29 cellular contexts compared by ENCODE assay signal in genomic region chr2:174763793-174764179, GRCh38. TPM values are rescaled to one million over a fixed set of nuclear protein-coding genes. Genes with fewer than 3 reads are reported as not detected.
DNase-seq lines count a peak whose midpoint lies in the region; ATAC-seq lines count a peak whose summit lies in the region.
"Had no signal": no experiment of that assay in that cellular context is flagged by ENCODE, and none has a peak within 500 bp of the region (broad histone marks: within the 10 kb centered on the region; RNA-seq: fewer than 3 reads in every experiment).

No MANE protein-coding gene starts in this region.

- H3K36me3 ChIP-seq in SJCRH30 (peaks cover 33% of the 10 kb centered on the region), mesenchymal stem cell (ENCODE audit: control insufficient read depth in 1 of 2, insufficient read depth in 2 of 2, low read depth in 1 of 2, low read length in 2 of 2) (no peaks in the 10 kb centered on the region), skeletal muscle tissue (ENCODE audit: control insufficient read depth in 3 of 3, insufficient read depth in 3 of 3, low read length in 3 of 3) (no peaks in the 10 kb centered on the region)
- H3K36me3 ChIP-seq: cardiac muscle cell, pancreas, stomach, vagina had no signal

- H3K36me3 Mint-ChIP-seq in activated T-cell treated with anti-CD3 and anti-CD28 coated beads, Interleukin-2, amount 50 U/mL, for 72 hours (ENCODE audit: insufficient read depth in 2 of 2) = no peaks in the 10 kb centered on the region
- H3K36me3 Mint-ChIP-seq: CD8-positive, alpha-beta T cell had no signal

- DNase-seq in NCI-H82 (lab: John Stamatoyannopoulos, UW) (peak; percentile 62), NCI-H82 treated with DMSO at 0.1 percent for 48 hours (lab: John Stamatoyannopoulos, UW; ENCODE audit: unreplicated experiment) (no peak), SJCRH30 (peak; percentile 41 to 69), mesenchymal stem cell (peak; percentile 25), anterior cingulate cortex (lab: John Stamatoyannopoulos, UW) (no peak)
- no peak for DNase-seq in activated T-cell treated with anti-CD3 and anti-CD28 coated beads, Interleukin-2, amount 50 U/mL, for 72 hours
- DNase-seq: activated CD4-positive, alpha-beta T cell treated with anti-CD3 and anti-CD28 coated beads, Interleukin-2, amount 50 U/mL, for 48 hours; activated CD4-positive, CD25-positive, alpha-beta regulatory T cell treated with anti-CD3 and anti-CD28 coated beads, Interleukin-2, amount 50 U/mL, for 72 hours; activated naive CD4-positive, alpha-beta T cell treated with anti-CD3 and anti-CD28 coated beads, Interleukin-2, amount 50 U/mL, for 16 hours; CD8-positive, alpha-beta T cell; effector memory CD4-positive, alpha-beta T cell; H9; left colon; OCI-M1; pancreas; SK-N-SH; stimulated activated CD4-positive, alpha-beta T cell treated with anti-CD3 and anti-CD28 coated beads, Interleukin-12 subunit alpha, Interleukin-12 subunit beta, amount 100 ng/mL, for 4 hours; stimulated activated CD4-positive, alpha-beta T cell treated with anti-CD3 and anti-CD28 coated beads, Interleukin-2, amount 100 ng/mL, for 48 hours; stomach had no signal

- WGBS in mesenchymal stem cell = 70% methylated on average over 2 of the region's 4 CpGs

- H2BK12ac ChIP-seq in mesenchymal stem cell (ENCODE audit: low read length in 2 of 2) = no peak overlapping the region

- H3K4me3 Mint-ChIP-seq in activated T-cell treated with anti-CD3 and anti-CD28 coated beads, Interleukin-2, amount 50 U/mL, for 72 hours = no peak overlapping the region
- H3K4me3 Mint-ChIP-seq: CD8-positive, alpha-beta T cell; H9; neural crest cell; T-helper 1 cell treated with Interleukin-12 subunit alpha and Interleukin-12 subunit beta and Interleukin-4 antibody, amounts not matched to agents 30 μg/mL and 1 μg/mL, for 36 hours had no signal

- no peak overlapping the region for H3K27ac Mint-ChIP-seq in activated T-cell treated with anti-CD3 and anti-CD28 coated beads, Interleukin-2, amount 50 U/mL, for 72 hours
- H3K27ac Mint-ChIP-seq: CD8-positive, alpha-beta T cell; H9; T-helper 1 cell treated with Interleukin-12 subunit alpha and Interleukin-12 subunit beta and Interleukin-4 antibody, amounts not matched to agents 30 μg/mL and 1 μg/mL, for 36 hours had no signal

- peaks cover 21% of the 10 kb centered on the region for H3K4me1 ChIP-seq in SJCRH30
- H3K4me1 ChIP-seq in mesenchymal stem cell (ENCODE audit: control insufficient read depth, insufficient read depth, low read depth, low read length) = peaks cover 10% of the 10 kb centered on the region
- peaks cover 21 to 38% (median 23%) of the 10 kb centered on the region in 3 donors for H3K4me1 ChIP-seq in skeletal muscle tissue (ENCODE audit: control insufficient read depth in 3 of 3, insufficient read depth in 3 of 3, low read length in 3 of 3)
- H3K4me1 ChIP-seq: pancreas, stomach, vagina had no signal

- no peak overlapping the region for H4K91ac ChIP-seq in mesenchymal stem cell (ENCODE audit: low read length)

- H3K27ac ChIP-seq in SJCRH30 (peak overlapping the region; percentile 99), mesenchymal stem cell (ENCODE audit: low read length, poor library complexity, severe bottlenecking) (no peak overlapping the region), skeletal muscle tissue (ENCODE audit: low read depth, low read length) (peak overlapping the region; percentile 67)
- H3K27ac ChIP-seq: cardiac muscle cell, coronary artery, pancreas, stomach, vagina had no signal

- H3K9ac ChIP-seq in mesenchymal stem cell (ENCODE audit: low read length) = no peak overlapping the region
- peak overlapping the region in 1 of 3 donors; percentile 28 for H3K9ac ChIP-seq in skeletal muscle tissue (ENCODE audit: low read depth in 1 of 3, low read length in 3 of 3)
- H3K9ac ChIP-seq: SK-N-SH had no signal

- H3K4me2 ChIP-seq in mesenchymal stem cell (ENCODE audit: low read length, poor library complexity, severe bottlenecking) = no peak overlapping the region
- H3K4me2 ChIP-seq: SK-N-SH had no signal

- no peak overlapping the region for H3K23ac ChIP-seq in mesenchymal stem cell (ENCODE audit: low read length in 2 of 2)

- H3K4me3 ChIP-seq in SJCRH30 (peak overlapping the region; percentile 86), mesenchymal stem cell (ENCODE audit: insufficient read depth in 1 of 2, low read depth in 1 of 2, low read length in 2 of 2) (no peak overlapping the region), skeletal muscle tissue (ENCODE audit: low read length in 3 of 3) (peak overlapping the region; percentile 57 to 60 (median 58))
- H3K4me3 ChIP-seq: cardiac muscle cell, coronary artery, GM12878, pancreas, stomach, vagina had no signal

- H2BK15ac ChIP-seq in mesenchymal stem cell (ENCODE audit: low read depth, poor library complexity, severe bottlenecking) = no peak overlapping the region

- no peaks in the 10 kb centered on the region for H3K9me3 ChIP-seq in SJCRH30 (replicated peaks)
- no peaks in the 10 kb centered on the region for H3K9me3 ChIP-seq in mesenchymal stem cell (ENCODE audit: control insufficient read depth, low read length)
- no peaks in the 10 kb centered on the region for H3K9me3 ChIP-seq in skeletal muscle tissue (ENCODE audit: control insufficient read depth in 3 of 3, low read length in 3 of 3)
- H3K9me3 ChIP-seq: pancreas, SK-N-SH, stomach, vagina had no signal

- H3K4ac ChIP-seq in mesenchymal stem cell (ENCODE audit: low read depth in 1 of 2, low read length in 2 of 2) = no peak overlapping the region

- H3K79me1 ChIP-seq in mesenchymal stem cell (replicated peaks; ENCODE audit: low read length, poor library complexity, severe bottlenecking) = no peaks in the 10 kb centered on the region

- H3K27me3 ChIP-seq in SJCRH30 = no peaks in the 10 kb centered on the region
- peaks cover 0 to 34% of the 10 kb centered on the region in 2 experiments for H3K27me3 ChIP-seq in mesenchymal stem cell (ENCODE audit: control insufficient read depth in 1 of 2, insufficient read depth in 1 of 2, low read length in 2 of 2)
- H3K27me3 ChIP-seq in skeletal muscle tissue (ENCODE audit: control insufficient read depth in 3 of 3, insufficient read depth in 3 of 3, low read length in 3 of 3) = no peaks in the 10 kb centered on the region
- H3K27me3 ChIP-seq: cardiac muscle cell, pancreas, vagina had no signal

- no peak overlapping the region for H2AK5ac ChIP-seq in mesenchymal stem cell (ENCODE audit: low read length, severe bottlenecking)

- no peak for ATAC-seq in activated T-cell treated with anti-CD3 and anti-CD28 coated beads, Interleukin-2, amount 50 U/mL, for 72 hours (replicated peaks in 1 of 2)
- ATAC-seq in GM19463 (IDR thresholded peaks at IDR 0.05; ENCODE audit: unreplicated experiment) = no peak
- ATAC-seq: CD8-positive, alpha-beta T cell; left colon had no signal

- H3K9me3 Mint-ChIP-seq in activated T-cell treated with anti-CD3 and anti-CD28 coated beads, Interleukin-2, amount 50 U/mL, for 72 hours = no peaks in the 10 kb centered on the region
- H3K9me3 Mint-ChIP-seq: CD8-positive, alpha-beta T cell; H9; neural crest cell; T-helper 1 cell treated with Interleukin-12 subunit alpha and Interleukin-12 subunit beta and Interleukin-4 antibody, amounts not matched to agents 30 μg/mL and 1 μg/mL, for 36 hours had no signal

- H3K14ac ChIP-seq in mesenchymal stem cell (ENCODE audit: low read length in 2 of 2) = no peak overlapping the region

- no peaks in the 10 kb centered on the region for H3K27me3 Mint-ChIP-seq in activated T-cell treated with anti-CD3 and anti-CD28 coated beads, Interleukin-2, amount 50 U/mL, for 72 hours (ENCODE audit: low read depth)

- H2BK120ac ChIP-seq in mesenchymal stem cell (ENCODE audit: low read depth, low read length) = peak overlapping the region; percentile 40

- H3K4me1 Mint-ChIP-seq in activated T-cell treated with anti-CD3 and anti-CD28 coated beads, Interleukin-2, amount 50 U/mL, for 72 hours (ENCODE audit: low read depth) = peaks cover 9% of the 10 kb centered on the region

- peak overlapping the region in 1 of 2 experiments; percentile 69 for H3K18ac ChIP-seq in mesenchymal stem cell (ENCODE audit: low read depth in 1 of 2, low read length in 2 of 2)

- no peak overlapping the region for H4K8ac ChIP-seq in mesenchymal stem cell (ENCODE audit: low read length)

- no peak overlapping the region for H2BK5ac ChIP-seq in mesenchymal stem cell (ENCODE audit: low read depth, low read length, poor library complexity, severe bottlenecking)

- no peak overlapping the region for H2AFZ ChIP-seq in mesenchymal stem cell (ENCODE audit: low read depth, low read length)

RNA-seq across cellular contexts. Expression of gene CHRNA1, which starts 0.5 kb away (rescaled TPM):
- 371 and 375 TPM in 2 replicates for total RNA-seq in SJCRH30 (2014; rRNA removed; shearing (Covaris generic))
- 6.4 TPM for polyA plus RNA-seq in mesenchymal stem cell (2013, experiment 1 of 2)
- polyA plus RNA-seq in mesenchymal stem cell (2013, experiment 2 of 2) = 6.1 TPM
- total RNA-seq in skeletal muscle tissue = 48.0 TPM
- not detected for total RNA-seq in activated T-cell treated with anti-CD3 and anti-CD28 coated beads, Interleukin-2, amount 50 U/mL, for 72 hours
- total RNA-seq: A172, epithelial cell of proximal tubule, GM12878, H9, neural crest cell, stomach, vagina had no signal
- polyA plus RNA-seq: cardiac muscle cell had no signal

Comparison
In these comparisons a context has a peak if more than half of its experiments do, and no peak if none do; other contexts are left out.
1. DNase-seq: peak in NCI-H82 (single experiment), SJCRH30 (2 of 2) and mesenchymal stem cell (single experiment); none in NCI-H82 treated with DMSO at 0.1 percent for 48 hours (single experiment), activated T-cell treated with anti-CD3 and anti-CD28 coated beads, Interleukin-2, amount 50 U/mL, for 72 hours (0 of 2) and anterior cingulate cortex (0 of 58).
2. H3K4me3 ChIP-seq: peak in SJCRH30 (single experiment) and skeletal muscle tissue (3 of 3); none in mesenchymal stem cell (0 of 2).
3. RNA of gene CHRNA1, which starts 0.5 kb away (total RNA-seq): 371 to 375 TPM in SJCRH30 and 48.0 TPM in skeletal muscle tissue (single experiment); not detected in activated T-cell treated with anti-CD3 and anti-CD28 coated beads, Interleukin-2, amount 50 U/mL, for 72 hours; every median in the first group is over 10 times any median in the second.